1 cellular context compared by ENCODE assay signal in the genomic region with DNA sequence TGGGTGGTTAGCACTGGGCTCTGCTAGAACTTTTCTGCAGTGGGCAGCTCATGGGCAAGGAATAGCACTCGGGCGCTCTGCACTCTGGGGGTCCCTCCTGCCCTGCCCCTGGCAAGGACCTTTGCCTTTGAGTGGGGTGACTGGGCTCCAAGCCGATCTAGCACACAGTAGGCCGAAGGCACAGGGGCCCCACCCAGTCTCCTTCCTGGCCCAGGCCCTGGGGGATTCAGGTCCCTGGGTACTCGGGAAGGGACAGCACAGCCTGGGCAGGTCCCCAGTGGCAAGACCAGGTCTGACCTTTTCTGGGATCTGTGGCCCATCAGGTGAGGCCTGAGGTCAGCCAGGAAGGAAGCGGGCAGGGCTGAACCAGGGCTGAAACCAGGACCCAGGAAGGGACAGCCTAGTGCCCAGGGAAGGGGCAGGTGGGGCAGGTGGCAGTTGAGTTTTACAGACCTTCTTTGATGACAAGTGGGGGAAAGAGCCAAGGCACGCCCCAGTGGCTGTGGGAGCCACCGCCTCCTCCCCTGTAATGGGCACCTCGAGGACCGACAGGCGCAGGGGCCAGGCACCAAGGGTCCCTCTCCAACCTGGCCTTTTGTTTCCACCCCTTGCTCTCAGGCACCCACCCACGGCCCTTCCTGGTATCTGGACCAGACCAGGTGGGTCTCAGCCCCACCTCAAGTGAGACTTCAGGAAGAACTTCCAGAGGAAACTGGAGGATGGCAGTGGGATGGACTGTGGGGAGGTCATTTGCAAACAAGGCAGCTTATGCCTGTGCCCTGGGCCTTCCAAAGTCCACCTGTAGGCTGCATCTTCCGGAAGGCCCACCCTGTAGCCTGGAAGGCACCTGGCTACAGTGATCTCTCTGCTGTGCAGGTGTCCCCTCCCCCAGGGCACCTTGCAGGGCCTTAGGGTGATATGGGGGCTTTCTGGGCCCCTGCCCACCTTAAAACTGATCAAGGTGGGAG.
TF ChIP-seq lines count a peak whose summit lies in the region.

No MANE protein-coding gene starts in this region.

TF ChIP-seq in GM23338, 12 proteins besides CTCF, POLR2A, EP300 and RAD21:
- TF ChIP-seq ZNF114 (CRISPR knock-in tag; IDR thresholded peaks at IDR 0.05), result no peak
- TF ChIP-seq JUNB (IDR thresholded peaks at IDR 0.05; ENCODE audit: unreplicated experiment), result no peak
- no peak for TF ChIP-seq CREB1 (CRISPR knock-in tag; IDR thresholded peaks at IDR 0.05; ENCODE audit: low read depth)
- TF ChIP-seq STAT1 (IDR thresholded peaks at IDR 0.05; ENCODE audit: unreplicated experiment), result no peak
- no peak for TF ChIP-seq POLR2AphosphoS5 (IDR thresholded peaks at IDR 0.05; ENCODE audit: low read depth)
- no peak for TF ChIP-seq NANOG (IDR thresholded peaks at IDR 0.05; ENCODE audit: borderline replicate concordance)
- TF ChIP-seq, protein P1, sequence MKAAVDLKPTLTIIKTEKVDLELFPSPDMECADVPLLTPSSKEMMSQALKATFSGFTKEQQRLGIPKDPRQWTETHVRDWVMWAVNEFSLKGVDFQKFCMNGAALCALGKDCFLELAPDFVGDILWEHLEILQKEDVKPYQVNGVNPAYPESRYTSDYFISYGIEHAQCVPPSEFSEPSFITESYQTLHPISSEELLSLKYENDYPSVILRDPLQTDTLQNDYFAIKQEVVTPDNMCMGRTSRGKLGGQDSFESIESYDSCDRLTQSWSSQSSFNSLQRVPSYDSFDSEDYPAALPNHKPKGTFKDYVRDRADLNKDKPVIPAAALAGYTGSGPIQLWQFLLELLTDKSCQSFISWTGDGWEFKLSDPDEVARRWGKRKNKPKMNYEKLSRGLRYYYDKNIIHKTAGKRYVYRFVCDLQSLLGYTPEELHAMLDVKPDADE (IDR thresholded peaks at IDR 0.05), result no peak
- TF ChIP-seq, protein P2, sequence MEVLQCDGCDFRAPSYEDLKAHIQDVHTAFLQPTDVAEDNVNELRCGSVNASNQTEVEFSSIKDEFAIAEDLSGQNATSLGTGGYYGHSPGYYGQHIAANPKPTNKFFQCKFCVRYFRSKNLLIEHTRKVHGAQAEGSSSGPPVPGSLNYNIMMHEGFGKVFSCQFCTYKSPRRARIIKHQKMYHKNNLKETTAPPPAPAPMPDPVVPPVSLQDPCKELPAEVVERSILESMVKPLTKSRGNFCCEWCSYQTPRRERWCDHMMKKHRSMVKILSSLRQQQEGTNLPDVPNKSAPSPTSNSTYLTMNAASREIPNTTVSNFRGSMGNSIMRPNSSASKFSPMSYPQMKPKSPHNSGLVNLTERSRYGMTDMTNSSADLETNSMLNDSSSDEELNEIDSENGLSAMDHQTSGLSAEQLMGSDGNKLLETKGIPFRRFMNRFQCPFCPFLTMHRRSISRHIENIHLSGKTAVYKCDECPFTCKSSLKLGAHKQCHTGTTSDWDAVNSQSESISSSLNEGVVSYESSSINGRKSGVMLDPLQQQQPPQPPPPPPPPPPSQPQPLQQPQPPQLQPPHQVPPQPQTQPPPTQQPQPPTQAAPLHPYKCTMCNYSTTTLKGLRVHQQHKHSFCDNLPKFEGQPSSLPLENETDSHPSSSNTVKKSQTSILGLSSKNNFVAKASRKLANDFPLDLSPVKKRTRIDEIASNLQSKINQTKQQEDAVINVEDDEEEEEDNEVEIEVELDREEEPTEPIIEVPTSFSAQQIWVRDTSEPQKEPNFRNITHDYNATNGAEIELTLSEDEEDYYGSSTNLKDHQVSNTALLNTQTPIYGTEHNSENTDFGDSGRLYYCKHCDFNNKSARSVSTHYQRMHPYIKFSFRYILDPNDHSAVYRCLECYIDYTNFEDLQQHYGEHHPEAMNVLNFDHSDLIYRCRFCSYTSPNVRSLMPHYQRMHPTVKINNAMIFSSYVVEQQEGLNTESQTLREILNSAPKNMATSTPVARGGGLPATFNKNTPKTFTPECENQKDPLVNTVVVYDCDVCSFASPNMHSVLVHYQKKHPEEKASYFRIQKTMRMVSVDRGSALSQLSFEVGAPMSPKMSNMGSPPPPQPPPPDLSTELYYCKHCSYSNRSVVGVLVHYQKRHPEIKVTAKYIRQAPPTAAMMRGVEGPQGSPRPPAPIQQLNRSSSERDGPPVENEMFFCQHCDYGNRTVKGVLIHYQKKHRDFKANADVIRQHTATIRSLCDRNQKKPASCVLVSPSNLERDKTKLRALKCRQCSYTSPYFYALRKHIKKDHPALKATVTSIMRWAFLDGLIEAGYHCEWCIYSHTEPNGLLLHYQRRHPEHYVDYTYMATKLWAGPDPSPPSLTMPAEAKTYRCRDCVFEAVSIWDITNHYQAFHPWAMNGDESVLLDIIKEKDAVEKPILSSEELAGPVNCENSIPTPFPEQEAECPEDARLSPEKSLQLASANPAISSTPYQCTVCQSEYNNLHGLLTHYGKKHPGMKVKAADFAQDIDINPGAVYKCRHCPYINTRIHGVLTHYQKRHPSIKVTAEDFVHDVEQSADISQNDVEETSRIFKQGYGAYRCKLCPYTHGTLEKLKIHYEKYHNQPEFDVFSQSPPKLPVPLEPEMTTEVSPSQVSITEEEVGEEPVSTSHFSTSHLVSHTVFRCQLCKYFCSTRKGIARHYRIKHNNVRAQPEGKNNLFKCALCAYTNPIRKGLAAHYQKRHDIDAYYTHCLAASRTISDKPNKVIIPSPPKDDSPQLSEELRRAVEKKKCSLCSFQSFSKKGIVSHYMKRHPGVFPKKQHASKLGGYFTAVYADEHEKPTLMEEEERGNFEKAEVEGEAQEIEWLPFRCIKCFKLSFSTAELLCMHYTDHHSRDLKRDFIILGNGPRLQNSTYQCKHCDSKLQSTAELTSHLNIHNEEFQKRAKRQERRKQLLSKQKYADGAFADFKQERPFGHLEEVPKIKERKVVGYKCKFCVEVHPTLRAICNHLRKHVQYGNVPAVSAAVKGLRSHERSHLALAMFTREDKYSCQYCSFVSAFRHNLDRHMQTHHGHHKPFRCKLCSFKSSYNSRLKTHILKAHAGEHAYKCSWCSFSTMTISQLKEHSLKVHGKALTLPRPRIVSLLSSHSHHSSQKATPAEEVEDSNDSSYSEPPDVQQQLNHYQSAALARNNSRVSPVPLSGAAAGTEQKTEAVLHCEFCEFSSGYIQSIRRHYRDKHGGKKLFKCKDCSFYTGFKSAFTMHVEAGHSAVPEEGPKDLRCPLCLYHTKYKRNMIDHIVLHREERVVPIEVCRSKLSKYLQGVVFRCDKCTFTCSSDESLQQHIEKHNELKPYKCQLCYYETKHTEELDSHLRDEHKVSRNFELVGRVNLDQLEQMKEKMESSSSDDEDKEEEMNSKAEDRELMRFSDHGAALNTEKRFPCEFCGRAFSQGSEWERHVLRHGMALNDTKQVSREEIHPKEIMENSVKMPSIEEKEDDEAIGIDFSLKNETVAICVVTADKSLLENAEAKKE (CRISPR knock-in tag; IDR thresholded peaks at IDR 0.05), result no peak
